13 cellular contexts compared by ENCODE assay signal in genomic region chr15:51076142-51076897, GRCh38. TPM values are rescaled to one million over a fixed set of nuclear protein-coding genes. Genes with fewer than 3 reads are reported as not detected.
A peak's percentile ranks its signal among the peaks of the same experiment; 100 is the strongest.
DNase-seq lines count a peak whose midpoint lies in the region; ATAC-seq and TF ChIP-seq lines count a peak whose summit lies in the region.
"Had no signal": no experiment of that assay in that cellular context is flagged by ENCODE, and none has a peak within 500 bp of the region (broad histone marks: within the 10 kb centered on the region; RNA-seq: fewer than 3 reads in every experiment).

No MANE protein-coding gene starts in this region.

- H3K27me3 ChIP-seq in esophagus squamous epithelium (no peaks in the 10 kb centered on the region), suprapubic skin (no peaks in the 10 kb centered on the region), SK-N-SH (ENCODE audit: insufficient read depth) (no peaks in the 10 kb centered on the region)
- H3K27me3 ChIP-seq: right lobe of liver, upper lobe of left lung had no signal

- no peak for TF ChIP-seq EP300 in suprapubic skin (IDR thresholded peaks at IDR 0.05)
- TF ChIP-seq EP300 in SK-N-SH (IDR thresholded peaks at IDR 0.05; ENCODE audit: borderline replicate concordance in 1 of 2, low read depth in 1 of 2, low read length in 1 of 2) = no peak

- no peaks in the 10 kb centered on the region for H3K79me2 ChIP-seq in SK-N-SH (ENCODE audit: insufficient read depth)

- H3K4me1 Mint-ChIP-seq in activated T-cell treated with anti-CD3 and anti-CD28 coated beads, Interleukin-2, amount 50 U/mL, for 72 hours (ENCODE audit: low read depth) = peaks cover 27% of the 10 kb centered on the region

- DNase-seq in activated T-cell treated with anti-CD3 and anti-CD28 coated beads, Interleukin-2, amount 50 U/mL, for 72 hours = peak in 1 of 2 donors; percentile 40
- no peak for DNase-seq in activated T-cell treated with anti-CD3 and anti-CD28 coated beads for 4 hours
- DNase-seq in UCSD-AML1 (lab: John Stamatoyannopoulos, UW; ENCODE audit: unreplicated experiment) = peak; percentile 19
- no peak for DNase-seq in esophagus squamous epithelium (lab: John Stamatoyannopoulos, UW)
- no peak for DNase-seq in suprapubic skin (ENCODE audit: low spot score in 2 of 2)
- DNase-seq in SK-N-SH = no peak
- no peak for DNase-seq in foreskin melanocyte
- DNase-seq: ACHN; activated T-cell treated with anti-CD3 and anti-CD28 coated beads, Interleukin-2, amount 50 U/mL, for 1 hour; T1000 had no signal

- H3K36me3 Mint-ChIP-seq in activated T-cell treated with anti-CD3 and anti-CD28 coated beads, Interleukin-2, amount 50 U/mL, for 72 hours (ENCODE audit: insufficient read depth in 2 of 2) = no peaks in the 10 kb centered on the region

- H3K9me2 ChIP-seq in SK-N-SH = no peaks in the 10 kb centered on the region

- peak overlapping the region; percentile 39 to 83 for H3K4me3 Mint-ChIP-seq in activated T-cell treated with anti-CD3 and anti-CD28 coated beads, Interleukin-2, amount 50 U/mL, for 72 hours

- H4K20me1 ChIP-seq in SK-N-SH (ENCODE audit: insufficient read depth) = no peaks in the 10 kb centered on the region

- H3K9me3 ChIP-seq in esophagus squamous epithelium (no peaks in the 10 kb centered on the region), suprapubic skin (no peaks in the 10 kb centered on the region), SK-N-SH (no peaks in the 10 kb centered on the region)
- H3K9me3 ChIP-seq: right lobe of liver, upper lobe of left lung had no signal

- no peak overlapping the region for H3K9ac ChIP-seq in SK-N-SH

- H3F3A ChIP-seq in SK-N-SH (replicated peaks; ENCODE audit: insufficient read depth) = no peaks in the 10 kb centered on the region

- no peak overlapping the region for H2AFZ ChIP-seq in SK-N-SH (ENCODE audit: low read depth)

- H3K27ac Mint-ChIP-seq in activated T-cell treated with anti-CD3 and anti-CD28 coated beads, Interleukin-2, amount 50 U/mL, for 72 hours = peak overlapping the region; percentile 19

- 67 to 77% methylated on average over 8 to 9 of the region's 9 CpGs for WGBS in esophagus squamous epithelium, 2 donors
- WGBS in suprapubic skin = 88% methylated on average over 9 of the region's 9 CpGs
- 65% methylated on average over 9 of the region's 9 CpGs for WGBS in SK-N-SH (ENCODE audit: low lambda C conversion rate)

- no peak overlapping the region for H3K4me3 ChIP-seq in esophagus squamous epithelium
- no peak overlapping the region for H3K4me3 ChIP-seq in suprapubic skin
- H3K4me3 ChIP-seq in SK-N-SH (ENCODE audit: low read depth in 2 of 2, low read length in 1 of 2) = no peak overlapping the region

- H3K27ac ChIP-seq in esophagus squamous epithelium (peak overlapping the region in 3 of 4 donors; percentile 73 to 85 (median 77)), suprapubic skin (peak overlapping the region; percentile 16), SK-N-SH (ENCODE audit: low read depth in 2 of 2, low read length in 1 of 2) (no peak overlapping the region)
- H3K27ac ChIP-seq: right lobe of liver had no signal

- H3K36me3 ChIP-seq in esophagus squamous epithelium (no peaks in the 10 kb centered on the region), suprapubic skin (no peaks in the 10 kb centered on the region), SK-N-SH (replicated peaks in 1 of 2; ENCODE audit: control insufficient read depth in 1 of 2, insufficient read depth in 2 of 2, low read length in 1 of 2) (no peaks in the 10 kb centered on the region)
- H3K36me3 ChIP-seq: right lobe of liver, upper lobe of left lung had no signal

- TF ChIP-seq CTCF in esophagus squamous epithelium (IDR thresholded peaks at IDR 0.05) = no peak
- TF ChIP-seq CTCF in suprapubic skin (IDR thresholded peaks at IDR 0.05) = no peak
- no peak for TF ChIP-seq CTCF in SK-N-SH (IDR thresholded peaks at IDR 0.05)

- no peak for TF ChIP-seq RAD21 in SK-N-SH (IDR thresholded peaks at IDR 0.05; ENCODE audit: low read length)

- intact Hi-C loops in esophagus squamous epithelium (cut with DNase I) = no loop called here

- TF ChIP-seq POLR2A in esophagus squamous epithelium (IDR thresholded peaks at IDR 0.05) = no peak
- no peak for TF ChIP-seq POLR2A in suprapubic skin (IDR thresholded peaks at IDR 0.05)

- H3K27me3 Mint-ChIP-seq in activated T-cell treated with anti-CD3 and anti-CD28 coated beads, Interleukin-2, amount 50 U/mL, for 72 hours (ENCODE audit: low read depth) = peaks cover 20% of the 10 kb centered on the region

- no peak overlapping the region for H3K4me2 ChIP-seq in SK-N-SH

- POLR2A ChIA-PET in SK-N-SH (lab: Yijun Ruan, JAX) = no interaction called here

- H3K9me3 Mint-ChIP-seq in activated T-cell treated with anti-CD3 and anti-CD28 coated beads, Interleukin-2, amount 50 U/mL, for 72 hours = no peaks in the 10 kb centered on the region

- CTCF ChIA-PET in SK-N-SH (lab: Yijun Ruan, JAX) = no interaction called here

- peak; percentile 19 to 68 for ATAC-seq in activated T-cell treated with anti-CD3 and anti-CD28 coated beads, Interleukin-2, amount 50 U/mL, for 72 hours (replicated peaks in 1 of 2)
- ATAC-seq in GM18870 (IDR thresholded peaks at IDR 0.05; ENCODE audit: unreplicated experiment) = no peak

- peaks cover 0 to 39% (median 13%) of the 10 kb centered on the region in 3 donors for H3K4me1 ChIP-seq in esophagus squamous epithelium
- H3K4me1 ChIP-seq in suprapubic skin = peaks cover 14% of the 10 kb centered on the region
- H3K4me1 ChIP-seq in SK-N-SH (ENCODE audit: control insufficient read depth in 1 of 2, insufficient read depth in 2 of 2, low read depth in 1 of 2, low read length in 1 of 2) = peaks cover 0 to 7% of the 10 kb centered on the region in 2 experiments; a peak in 1 of 4 replicates
- H3K4me1 ChIP-seq: right lobe of liver had no signal

TF ChIP-seq in SK-N-SH, 30 proteins besides CTCF, POLR2A, EP300 and RAD21:
- TF ChIP-seq SIN3A (IDR thresholded peaks at IDR 0.05; ENCODE audit: borderline replicate concordance, low read depth, low read length) (no peak), MAX (IDR thresholded peaks at IDR 0.05; ENCODE audit: low read depth) (no peak), NRF1 (IDR thresholded peaks at IDR 0.05; ENCODE audit: low read depth, low read length) (no peak), ZBTB33 (IDR thresholded peaks at IDR 0.05; ENCODE audit: borderline replicate concordance, low read depth) (no peak), TAF1 (IDR thresholded peaks at IDR 0.05; ENCODE audit: borderline replicate concordance, low read depth, low read length) (no peak)

RNA-seq across cellular contexts. Expression of gene TNFAIP8L3, which starts 18.4 kb away (rescaled TPM):
- under 1 TPM; 0.14 to 0.30 TPM for total RNA-seq in activated T-cell treated with anti-CD3 and anti-CD28 coated beads, Interleukin-2, amount 50 U/mL, for 72 hours
- total RNA-seq in esophagus squamous epithelium = 10 to 100 TPM in 2 of 4 donors, 1 to 10 TPM in 2; 3.7 to 13.1 (median 8.1) TPM
- 10 to 100 TPM; 11.1 to 30.0 (median 15.9) TPM for total RNA-seq in suprapubic skin
- polyA plus RNA-seq in SK-N-SH (2012; rRNA removed) = 0.08 and 0.13 TPM in 2 replicates
- 0.14 and 0.18 TPM in 2 replicates for polyA plus RNA-seq in SK-N-SH (2012; cell fraction: cytosol; rRNA removed)
- polyA plus RNA-seq in SK-N-SH (2012; cell fraction: nucleus; rRNA removed) = 0.04 and 0.09 TPM in 2 replicates

Comparison
In these comparisons a context has a peak if more than half of its experiments do, and no peak if none do; other contexts are left out.
1. H3K27ac ChIP-seq: peak in esophagus squamous epithelium (3 of 4) and suprapubic skin (single experiment); none in SK-N-SH (0 of 2).